In genomic region chr19:12668346-12668745, GRCh38 we compare ENCODE assay signal across 9 cellular contexts. TPM values are rescaled to one million over a fixed set of nuclear protein-coding genes. Genes with fewer than 3 reads are reported as not detected.
A peak's percentile ranks its signal among the peaks of the same experiment; 100 is the strongest.
DNase-seq lines count a peak whose midpoint lies in the region; ATAC-seq and TF ChIP-seq lines count a peak whose summit lies in the region.
"Had no signal": no experiment of that assay in that cellular context is flagged by ENCODE, and none has a peak within 500 bp of the region (broad histone marks: within the 10 kb centered on the region; RNA-seq: fewer than 3 reads in every experiment).

No MANE protein-coding gene starts in this region.

- no peaks in the 10 kb centered on the region for H3K27me3 ChIP-seq in HUES48 (ENCODE audit: control insufficient read depth, insufficient read depth, low read length)

- no peak for TF ChIP-seq CTCF in lower leg skin (IDR thresholded peaks at IDR 0.05)

- ATAC-seq in stimulated activated naive CD8-positive, alpha-beta T cell treated with anti-CD3 and anti-CD28 coated beads, Interleukin-15, amount 100 ng/mL, for 72 hours = no peak

- H3K4me1 Mint-ChIP-seq in activated T-helper 2 cell treated with anti-CD3 and anti-CD28 coated beads, Interferon-gamma antibody, Interleukin-2, Interleukin-4, amounts not matched to agents 10 μg/mL and 5 μg/mL and 100 μg/mL, durations not matched to agents 14 hours and 24 hours and 36 hours (ENCODE audit: low read depth) = peaks cover 40% of the 10 kb centered on the region
- H3K4me1 Mint-ChIP-seq in stimulated activated naive CD8-positive, alpha-beta T cell treated with anti-CD3 and anti-CD28 coated beads, Interleukin-15, amount 100 ng/mL, for 72 hours = peaks cover 80% of the 10 kb centered on the region

- H3K9me3 ChIP-seq in HUES48 (ENCODE audit: control insufficient read depth, insufficient read depth, low read length) (no peaks in the 10 kb centered on the region), iPS-18c (ENCODE audit: control insufficient read depth, insufficient read depth, low read length) (peaks cover 2% of the 10 kb centered on the region)

- H3K9me3 Mint-ChIP-seq in activated T-helper 2 cell treated with anti-CD3 and anti-CD28 coated beads, Interferon-gamma antibody, Interleukin-2, Interleukin-4, amounts not matched to agents 10 μg/mL and 5 μg/mL and 100 μg/mL, durations not matched to agents 14 hours and 24 hours and 36 hours = no peaks in the 10 kb centered on the region
- H3K9me3 Mint-ChIP-seq in stimulated activated naive CD8-positive, alpha-beta T cell treated with anti-CD3 and anti-CD28 coated beads, Interleukin-15, amount 100 ng/mL, for 72 hours = no peaks in the 10 kb centered on the region

- H3K27ac ChIP-seq in HUES48 (ENCODE audit: low read depth, low read length) = no peak overlapping the region

- no peak for TF ChIP-seq POLR2A in lower leg skin (IDR thresholded peaks at IDR 0.05)

- peak overlapping the region; percentile 100 for H3K27ac Mint-ChIP-seq in activated T-helper 2 cell treated with anti-CD3 and anti-CD28 coated beads, Interferon-gamma antibody, Interleukin-2, Interleukin-4, amounts not matched to agents 10 μg/mL and 5 μg/mL and 100 μg/mL, durations not matched to agents 14 hours and 24 hours and 36 hours
- H3K27ac Mint-ChIP-seq in stimulated activated naive CD8-positive, alpha-beta T cell treated with anti-CD3 and anti-CD28 coated beads, Interleukin-15, amount 100 ng/mL, for 72 hours = peak overlapping the region; percentile 100

- no peak overlapping the region for H3K9ac ChIP-seq in HUES48 (ENCODE audit: low read depth, low read length)

- H3K36me3 ChIP-seq in HUES48 (ENCODE audit: control insufficient read depth, insufficient read depth, low read length) = peaks cover 25% of the 10 kb centered on the region

- H3K4me3 ChIP-seq in HUES48 (ENCODE audit: low read depth, low read length) = peak overlapping the region; percentile 97
- peak overlapping the region; percentile 94 for H3K4me3 ChIP-seq in iPS-18c (ENCODE audit: insufficient read depth, low read depth, low read length)
- no peak overlapping the region for H3K4me3 ChIP-seq in lower leg skin (ENCODE audit: low read depth, poor library complexity, severe bottlenecking)

- peak overlapping the region; percentile 93 for H3K4me3 Mint-ChIP-seq in activated T-helper 2 cell treated with anti-CD3 and anti-CD28 coated beads, Interferon-gamma antibody, Interleukin-2, Interleukin-4, amounts not matched to agents 10 μg/mL and 5 μg/mL and 100 μg/mL, durations not matched to agents 14 hours and 24 hours and 36 hours (ENCODE audit: low read depth)
- peak overlapping the region; percentile 96 to 97 for H3K4me3 Mint-ChIP-seq in stimulated activated naive CD8-positive, alpha-beta T cell treated with anti-CD3 and anti-CD28 coated beads, Interleukin-15, amount 100 ng/mL, for 72 hours

- no peaks in the 10 kb centered on the region for H3K27me3 Mint-ChIP-seq in activated T-helper 2 cell treated with anti-CD3 and anti-CD28 coated beads, Interferon-gamma antibody, Interleukin-2, Interleukin-4, amounts not matched to agents 10 μg/mL and 5 μg/mL and 100 μg/mL, durations not matched to agents 14 hours and 24 hours and 36 hours (ENCODE audit: low read depth)
- H3K27me3 Mint-ChIP-seq in stimulated activated naive CD8-positive, alpha-beta T cell treated with anti-CD3 and anti-CD28 coated beads, Interleukin-15, amount 100 ng/mL, for 72 hours = no peaks in the 10 kb centered on the region

- 63 to 70% methylated on average over 8 of the region's 8 CpGs for WGBS in lower leg skin, 2 donors

- DNase-seq in activated T-helper 2 cell treated with anti-CD3 and anti-CD28 coated beads, Interferon-gamma antibody, Interleukin-2, Interleukin-4, amounts not matched to agents 10 μg/mL and 5 μg/mL and 100 μg/mL, durations not matched to agents 14 hours and 24 hours and 36 hours (ENCODE audit: low spot score) = no peak
- no peak for DNase-seq in stimulated activated naive CD8-positive, alpha-beta T cell treated with anti-CD3 and anti-CD28 coated beads, Interleukin-15, amount 100 ng/mL, for 72 hours
- DNase-seq in epidermal melanocyte (ENCODE audit: insufficient read length, low spot score) (no peak), COR-L47 (lab: John Stamatoyannopoulos, UW) (no peak), lower leg skin (ENCODE audit: low spot score in 2 of 2) (no peak)
- DNase-seq in activated CD4-positive, alpha-beta T cell treated with anti-CD3 and anti-CD28 coated beads for 1 hour = no peak

- peaks cover 43% of the 10 kb centered on the region for H3K36me3 Mint-ChIP-seq in activated T-helper 2 cell treated with anti-CD3 and anti-CD28 coated beads, Interferon-gamma antibody, Interleukin-2, Interleukin-4, amounts not matched to agents 10 μg/mL and 5 μg/mL and 100 μg/mL, durations not matched to agents 14 hours and 24 hours and 36 hours (ENCODE audit: low read depth)

- intact Hi-C loops in activated T-helper 2 cell treated with anti-CD3 and anti-CD28 coated beads, Interferon-gamma antibody, Interleukin-2, Interleukin-4, amounts not matched to agents 10 μg/mL and 5 μg/mL and 100 μg/mL, durations not matched to agents 14 hours and 24 hours and 36 hours (cut with micrococcal nuclease) = no loop called here
- intact Hi-C loops in lower leg skin (cut with DNase I; ENCODE audit: low total_unique reads) = no loop called here

- H3K4me1 ChIP-seq in HUES48 (ENCODE audit: control insufficient read depth, insufficient read depth, low read length) = peaks cover 9% of the 10 kb centered on the region

RNA-seq across cellular contexts. Expression of gene WDR83, which starts 1.7 kb away (rescaled TPM):
- 23.1 and 23.7 TPM in 2 replicates for total RNA-seq in activated T-helper 2 cell treated with anti-CD3 and anti-CD28 coated beads, Interferon-gamma antibody, Interleukin-2, Interleukin-4, amounts not matched to agents 10 μg/mL and 5 μg/mL and 100 μg/mL, durations not matched to agents 14 hours and 24 hours and 36 hours
- total RNA-seq in lower leg skin = 10 to 100 TPM; 15.3 to 23.7 (median 19.3) TPM

RNA-seq across cellular contexts. Expression of gene MAN2B1, which starts 1.8 kb away (rescaled TPM):
- 133 and 147 TPM in 2 replicates for total RNA-seq in activated T-helper 2 cell treated with anti-CD3 and anti-CD28 coated beads, Interferon-gamma antibody, Interleukin-2, Interleukin-4, amounts not matched to agents 10 μg/mL and 5 μg/mL and 100 μg/mL, durations not matched to agents 14 hours and 24 hours and 36 hours
- total RNA-seq in lower leg skin = 10 to 100 TPM; 52.8 to 83.0 (median 74.9) TPM

RNA-seq across cellular contexts. Expression of gene DHPS, which starts 13.3 kb away (rescaled TPM):
- 122 and 134 TPM in 2 replicates for total RNA-seq in activated T-helper 2 cell treated with anti-CD3 and anti-CD28 coated beads, Interferon-gamma antibody, Interleukin-2, Interleukin-4, amounts not matched to agents 10 μg/mL and 5 μg/mL and 100 μg/mL, durations not matched to agents 14 hours and 24 hours and 36 hours
- total RNA-seq in lower leg skin = 100 to 1,000 TPM; 101 to 218 (median 159) TPM

RNA-seq across cellular contexts. Expression of gene GNG14, which starts 19.5 kb away (rescaled TPM):
- not detected in 2 replicates for total RNA-seq in activated T-helper 2 cell treated with anti-CD3 and anti-CD28 coated beads, Interferon-gamma antibody, Interleukin-2, Interleukin-4, amounts not matched to agents 10 μg/mL and 5 μg/mL and 100 μg/mL, durations not matched to agents 14 hours and 24 hours and 36 hours
- not detected for total RNA-seq in lower leg skin
- total RNA-seq: pulmonary artery endothelial cell had no signal

RNA-seq across cellular contexts. Expression of gene FBXW9, which starts 28.1 kb away (rescaled TPM):
- 8.8 and 9.4 TPM in 2 replicates for total RNA-seq in activated T-helper 2 cell treated with anti-CD3 and anti-CD28 coated beads, Interferon-gamma antibody, Interleukin-2, Interleukin-4, amounts not matched to agents 10 μg/mL and 5 μg/mL and 100 μg/mL, durations not matched to agents 14 hours and 24 hours and 36 hours
- total RNA-seq in lower leg skin = 10 to 100 TPM in 3 of 4 donors, 1 to 10 TPM in 1; 7.2 to 21.4 (median 13.1) TPM
